ENCODE assay signal across 10 cellular contexts in genomic region chr4:184364100-184364921, GRCh38.
DNase-seq lines count a peak whose midpoint lies in the region; ATAC-seq and TF ChIP-seq lines count a peak whose summit lies in the region.
"Had no signal": no experiment of that assay in that cellular context is flagged by ENCODE, and none has a peak within 500 bp of the region (broad histone marks: within the 10 kb centered on the region; RNA-seq: fewer than 3 reads in every experiment).

No MANE protein-coding gene starts in this region.

- peak overlapping the region; percentile 11 for H3K4me3 Mint-ChIP-seq in Calu3 (ENCODE audit: low read depth, unreplicated experiment)

- intact Hi-C loops in Calu3 (cut with micrococcal nuclease; ENCODE audit: unreplicated experiment), result no loop called here

- DNase-seq in Calu3 (no peak), epithelial cell of proximal tubule (ENCODE audit: low read depth) (peak; percentile 86), nucleus accumbens (lab: John Stamatoyannopoulos, UW) (no peak), right atrium auricular region (ENCODE audit: low spot score) (no peak)
- DNase-seq in activated CD4-positive, alpha-beta T cell treated with anti-CD3 and anti-CD28 coated beads for 48 hours, result no peak
- DNase-seq: midbrain, NCI-H1048 had no signal

- no peaks in the 10 kb centered on the region for H3K9me3 ChIP-seq in right atrium auricular region

- no peaks in the 10 kb centered on the region for H3K27me3 Mint-ChIP-seq in Calu3 (ENCODE audit: unreplicated experiment)

- CTCF ChIA-PET in Calu3 (lab: Charles Lee), result no interaction called here

- ATAC-seq in GM19468 (IDR thresholded peaks at IDR 0.05; ENCODE audit: extremely low read depth, unreplicated experiment) (peak; percentile 66), HG03196 (IDR thresholded peaks at IDR 0.05; ENCODE audit: unreplicated experiment) (peak; percentile 86), HG02884 (IDR thresholded peaks at IDR 0.05; ENCODE audit: unreplicated experiment) (no peak)

- peaks cover 15% of the 10 kb centered on the region for H3K4me1 Mint-ChIP-seq in Calu3 (ENCODE audit: low read depth, unreplicated experiment)

- no peaks in the 10 kb centered on the region for H3K9me3 Mint-ChIP-seq in Calu3 (ENCODE audit: low read depth, unreplicated experiment)

- BruUV-seq in Calu3 (replicated peaks; lab: Mats Ljungman, UMichigan), result no TSS peak

- peaks cover 0 to 15% of the 10 kb centered on the region in 2 donors for H3K4me1 ChIP-seq in right atrium auricular region

- no peak overlapping the region for H3K27ac ChIP-seq in right atrium auricular region

- H3K27ac Mint-ChIP-seq in Calu3 (ENCODE audit: unreplicated experiment), result peak overlapping the region; percentile 77

- H3K27me3 ChIP-seq in right atrium auricular region, result no peaks in the 10 kb centered on the region

- no peaks in the 10 kb centered on the region for H3K36me3 Mint-ChIP-seq in Calu3 (ENCODE audit: insufficient read depth, unreplicated experiment)

- no peak for TF ChIP-seq CTCF in Calu3 (IDR thresholded peaks at IDR 0.05; ENCODE audit: unreplicated experiment)
- no peak for TF ChIP-seq CTCF in epithelial cell of proximal tubule (conservative IDR thresholded peaks at IDR 0.05; ENCODE audit: low read depth, low read length)
- no peak for TF ChIP-seq CTCF in right atrium auricular region (IDR thresholded peaks at IDR 0.05)

- no peaks in the 10 kb centered on the region for H3K36me3 ChIP-seq in right atrium auricular region

- H3K4me3 ChIP-seq in epithelial cell of proximal tubule (ENCODE audit: low read depth, low read length) (no peak overlapping the region), right atrium auricular region (no peak overlapping the region)
